Comparison of ENCODE assay signal across 8 cellular contexts in genomic region chr3:115819785-115820384, GRCh38.
DNase-seq lines count a peak whose midpoint lies in the region; ATAC-seq and TF ChIP-seq lines count a peak whose summit lies in the region.

No MANE protein-coding gene starts in this region.

- in situ Hi-C loops in GM13977 (cut with MboI; ENCODE audit: low pct_unique_long_range_greater_than_20kb, low sequenced_read_pairs, unreplicated experiment), result loop anchor here (25.0 kb wide), 1 partner anchor 608 kb away; no protein-coding TSS in a partner anchor

- no peaks in the 10 kb centered on the region for H3F3A ChIP-seq in SU-DHL-6 (ENCODE audit: insufficient read depth)

- no peaks in the 10 kb centered on the region for H3K36me3 ChIP-seq in SU-DHL-6 (ENCODE audit: low read length)
- no peaks in the 10 kb centered on the region for H3K36me3 ChIP-seq in ascending aorta
- no peaks in the 10 kb centered on the region for H3K36me3 ChIP-seq in hepatocyte (replicated peaks; ENCODE audit: insufficient read depth, low read depth)

- H3K27me3 ChIP-seq in SU-DHL-6 (ENCODE audit: low read length) (no peaks in the 10 kb centered on the region), ascending aorta (no peaks in the 10 kb centered on the region), hepatocyte (no peaks in the 10 kb centered on the region)

- no peak overlapping the region for H3K9ac ChIP-seq in SU-DHL-6 (ENCODE audit: low read length)

- H2AFZ ChIP-seq in SU-DHL-6 (ENCODE audit: low read depth, low read length, severe bottlenecking) (no peak overlapping the region), hepatocyte (no peak overlapping the region)

- H3K79me2 ChIP-seq in SU-DHL-6 (ENCODE audit: insufficient read depth, low read length) (no peaks in the 10 kb centered on the region), hepatocyte (no peaks in the 10 kb centered on the region)

- peak; percentile 17 for DNase-seq in 8988T
- peak; percentile 66 for DNase-seq in GM13977 (ENCODE audit: low spot score)
- peak; percentile 58 to 93 (median 82) for DNase-seq in NCI-H1417 (lab: John Stamatoyannopoulos, UW)
- peak; percentile 11 to 83 for DNase-seq in ascending aorta (ENCODE audit: low spot score in 2 of 2)
- peak; percentile 90 for DNase-seq in hepatocyte (ENCODE audit: low spot score)
- DNase-seq in smooth muscle cell of the brain vasculature (ENCODE audit: low read depth, low spot score), result peak; percentile 80

- H3K4me2 ChIP-seq in SU-DHL-6 (ENCODE audit: low read depth, low read length, poor library complexity, severe bottlenecking) (no peak overlapping the region), hepatocyte (no peak overlapping the region)

- TF ChIP-seq CTCF in GM13977 (IDR thresholded peaks at IDR 0.05; ENCODE audit: extremely low read depth, insufficient read depth, missing control alignments) (peak; percentile 98), SU-DHL-6 (IDR thresholded peaks at IDR 0.05; ENCODE audit: insufficient read depth, low read length, poor library complexity, severe bottlenecking) (peak; percentile 99), ascending aorta (IDR thresholded peaks at IDR 0.05) (peak; percentile 68 to 94 (median 89)), hepatocyte (IDR thresholded peaks at IDR 0.05; ENCODE audit: poor library complexity) (peak; percentile 100)

- no peaks in the 10 kb centered on the region for H4K20me1 ChIP-seq in SU-DHL-6 (ENCODE audit: low read depth, low read length)
- no peaks in the 10 kb centered on the region for H4K20me1 ChIP-seq in hepatocyte (ENCODE audit: insufficient read depth, poor library complexity, severe bottlenecking)

- H3K4me3 ChIP-seq in SU-DHL-6 (ENCODE audit: insufficient read depth, low read length, poor library complexity, severe bottlenecking), result no peak overlapping the region
- H3K4me3 ChIP-seq in ascending aorta, result no peak overlapping the region
- no peak overlapping the region for H3K4me3 ChIP-seq in hepatocyte

- H3K9me3 ChIP-seq in SU-DHL-6 (ENCODE audit: insufficient read depth, low read length), result no peaks in the 10 kb centered on the region
- no peaks in the 10 kb centered on the region for H3K9me3 ChIP-seq in ascending aorta
- no peaks in the 10 kb centered on the region for H3K9me3 ChIP-seq in hepatocyte (ENCODE audit: low read depth)

- peak; percentile 84 for ATAC-seq in HG02852 (IDR thresholded peaks at IDR 0.05; ENCODE audit: unreplicated experiment)

- no peaks in the 10 kb centered on the region for H3K4me1 ChIP-seq in ascending aorta
- no peaks in the 10 kb centered on the region for H3K4me1 ChIP-seq in hepatocyte (ENCODE audit: insufficient read depth)

- H3K27ac ChIP-seq in SU-DHL-6 (ENCODE audit: low read depth, low read length), result no peak overlapping the region
- H3K27ac ChIP-seq in ascending aorta, result no peak overlapping the region
- H3K27ac ChIP-seq in hepatocyte, result no peak overlapping the region

- 56% methylated on average over 6 of the region's 6 CpGs for WGBS in hepatocyte (ENCODE audit: low lambda C conversion rate, missing lambda C conversion rate)

- H3K9me2 ChIP-seq in SU-DHL-6 (replicated peaks; ENCODE audit: insufficient read depth, low read length) (no peaks in the 10 kb centered on the region), hepatocyte (replicated peaks; ENCODE audit: insufficient read depth) (no peaks in the 10 kb centered on the region)

- intact Hi-C loops in ascending aorta (cut with DNase I), result loop anchor here (10.0 kb wide), 2 partner anchors 125 to 1435 kb away; no protein-coding TSS in a partner anchor

Comparison
In these comparisons a context has a peak if more than half of its experiments do, and no peak if none do; other contexts are left out.
1. DNase-seq: peak in every context shown above with its lines; median percentile 90 in hepatocyte; 82 in NCI-H1417; 80 in smooth muscle cell of the brain vasculature; 66 in GM13977; 47 in ascending aorta; 17 in 8988T.